8 cellular contexts compared by ENCODE assay signal in genomic region chr16:50326835-50327465, GRCh38. TPM values are rescaled to one million over a fixed set of nuclear protein-coding genes. Genes with fewer than 3 reads are reported as not detected.
DNase-seq lines count a peak whose midpoint lies in the region; ATAC-seq and TF ChIP-seq lines count a peak whose summit lies in the region.

No MANE protein-coding gene starts in this region.

- TF ChIP-seq POLR2A in suprapubic skin (IDR thresholded peaks at IDR 0.05): no peak

- H3K4me1 ChIP-seq in suprapubic skin: no peaks in the 10 kb centered on the region

- in situ Hi-C loops in brain microvascular endothelial cell (cut with HindIII; ENCODE audit: low pct_ligation_motif_present, low sequenced_read_pairs): no loop called here

- H3K27ac ChIP-seq in brain microvascular endothelial cell: no peak overlapping the region
- H3K27ac ChIP-seq in suprapubic skin: no peak overlapping the region

- peak; percentile 66 for ATAC-seq in HG02938 (IDR thresholded peaks at IDR 0.05; ENCODE audit: unreplicated experiment)
- peak; percentile 99 for ATAC-seq in stimulated activated naive CD8-positive, alpha-beta T cell treated with anti-CD3 and anti-CD28 coated beads, Interleukin-15, amount 100 ng/mL, for 72 hours

- no peaks in the 10 kb centered on the region for H3K9me3 ChIP-seq in suprapubic skin

- peaks cover 52% of the 10 kb centered on the region for H3K4me1 Mint-ChIP-seq in stimulated activated naive CD8-positive, alpha-beta T cell treated with anti-CD3 and anti-CD28 coated beads, Interleukin-15, amount 100 ng/mL, for 72 hours

- TF ChIP-seq CTCF in brain microvascular endothelial cell (IDR thresholded peaks at IDR 0.05; ENCODE audit: low read depth, low read length, missing control alignments) (peak; percentile 79), suprapubic skin (IDR thresholded peaks at IDR 0.05) (peak in 1 of 2 donors; percentile 37)

- DNase-seq in NCI-H82 (lab: John Stamatoyannopoulos, UW): peak; percentile 56
- no peak for DNase-seq in NCI-H82 treated with DMSO at 0.1 percent for 48 hours (lab: John Stamatoyannopoulos, UW; ENCODE audit: unreplicated experiment)
- peak; percentile 50 for DNase-seq in T-helper 9 cell
- DNase-seq in brain microvascular endothelial cell: peak; percentile 38
- DNase-seq in medulla oblongata (ENCODE audit: extremely low spot score): peak; percentile 62
- DNase-seq in stimulated activated naive CD8-positive, alpha-beta T cell treated with anti-CD3 and anti-CD28 coated beads, Interleukin-15, amount 100 ng/mL, for 72 hours: peak; percentile 56 to 82
- no peak for DNase-seq in suprapubic skin (ENCODE audit: low spot score in 2 of 2)

- 54% methylated on average over 7 of the region's 7 CpGs for WGBS in suprapubic skin

- no peak for TF ChIP-seq EP300 in suprapubic skin (IDR thresholded peaks at IDR 0.05)

- no peak overlapping the region for H3K4me3 Mint-ChIP-seq in stimulated activated naive CD8-positive, alpha-beta T cell treated with anti-CD3 and anti-CD28 coated beads, Interleukin-15, amount 100 ng/mL, for 72 hours

- no peaks in the 10 kb centered on the region for H3K9me3 Mint-ChIP-seq in stimulated activated naive CD8-positive, alpha-beta T cell treated with anti-CD3 and anti-CD28 coated beads, Interleukin-15, amount 100 ng/mL, for 72 hours

- H3K36me3 ChIP-seq in brain microvascular endothelial cell (replicated peaks): peaks cover 18% of the 10 kb centered on the region
- H3K36me3 ChIP-seq in suprapubic skin: peaks cover 63% of the 10 kb centered on the region

- H3K27me3 ChIP-seq in brain microvascular endothelial cell (replicated peaks) (no peaks in the 10 kb centered on the region), suprapubic skin (no peaks in the 10 kb centered on the region)

- H3K4me3 ChIP-seq in brain microvascular endothelial cell (ENCODE audit: low read depth, low read length) (no peak overlapping the region), suprapubic skin (no peak overlapping the region)

- no peak overlapping the region for H3K27ac Mint-ChIP-seq in stimulated activated naive CD8-positive, alpha-beta T cell treated with anti-CD3 and anti-CD28 coated beads, Interleukin-15, amount 100 ng/mL, for 72 hours

- H3K27me3 Mint-ChIP-seq in stimulated activated naive CD8-positive, alpha-beta T cell treated with anti-CD3 and anti-CD28 coated beads, Interleukin-15, amount 100 ng/mL, for 72 hours: no peaks in the 10 kb centered on the region

RNA-seq across cellular contexts. Expression of gene BRD7, which starts 41.8 kb away (rescaled TPM):
- total RNA-seq in suprapubic skin: 10 to 100 TPM; 53.1 to 62.0 (median 56.2) TPM

Comparison
In these comparisons a context has a peak if more than half of its experiments do, and no peak if none do; other contexts are left out.
1. DNase-seq: peak in NCI-H82 (single experiment), T-helper 9 cell (single experiment), brain microvascular endothelial cell (single experiment), medulla oblongata (single experiment) and stimulated activated naive CD8-positive, alpha-beta T cell treated with anti-CD3 and anti-CD28 coated beads, Interleukin-15, amount 100 ng/mL, for 72 hours (2 of 2); none in NCI-H82 treated with DMSO at 0.1 percent for 48 hours (single experiment) and suprapubic skin (0 of 2).